ENCODE assay signal across 23 cellular contexts in genomic region chr7:133009853-133010252, GRCh38.
A peak's percentile ranks its signal among the peaks of the same experiment; 100 is the strongest.
DNase-seq lines count a peak whose midpoint lies in the region; ATAC-seq, FAIRE-seq and TF ChIP-seq lines count a peak whose summit lies in the region.
"Had no signal": no experiment of that assay in that cellular context is flagged by ENCODE, and none has a peak within 500 bp of the region (broad histone marks: within the 10 kb centered on the region; RNA-seq: fewer than 3 reads in every experiment).

No MANE protein-coding gene starts in this region.

- H3K4me1 ChIP-seq in endothelial cell of umbilical vein (ENCODE audit: control insufficient read depth, extremely low read depth, insufficient read depth, low read length) (peaks cover 14% of the 10 kb centered on the region), left ventricle myocardium inferior (peaks cover 22% of the 10 kb centered on the region)

- dilution Hi-C loops in endothelial cell of umbilical vein (cut with MboI; ENCODE audit: extremely low pct_ligation_motif_present, low sequenced_read_pairs), result no loop called here

- H3K4me3 ChIP-seq in endothelial cell of umbilical vein (replicated peaks in 1 of 3; ENCODE audit: insufficient read depth in 1 of 3, low read depth in 1 of 3, low read length in 3 of 3) (peak overlapping the region in 1 of 3 experiments; percentile 18), left ventricle myocardium inferior (no peak overlapping the region)

- no peak overlapping the region for H2AFZ ChIP-seq in endothelial cell of umbilical vein (ENCODE audit: low read depth, low read length)

- intact Hi-C loops in endothelial cell of umbilical vein (cut with micrococcal nuclease), result no loop called here
- intact Hi-C loops in left ventricle myocardium inferior (cut with micrococcal nuclease), result no loop called here

- H3K4me1 Mint-ChIP-seq in WTC11 (peaks cover 21% of the 10 kb centered on the region), nephron progenitor cell (peaks cover 14% of the 10 kb centered on the region)

- H3K9ac ChIP-seq in endothelial cell of umbilical vein (replicated peaks; ENCODE audit: extremely low read depth, insufficient read depth, low read length), result no peak overlapping the region

- no peaks in the 10 kb centered on the region for H4K20me1 ChIP-seq in endothelial cell of umbilical vein (replicated peaks; ENCODE audit: control insufficient read depth, extremely low read depth, insufficient read depth, low read length)

- H3K27ac Mint-ChIP-seq in WTC11 (peak overlapping the region; percentile 34), nephron progenitor cell (peak overlapping the region; percentile 44)
- H3K27ac Mint-ChIP-seq: CD8-positive, alpha-beta memory T cell had no signal

- no peaks in the 10 kb centered on the region for H3K9me1 ChIP-seq in endothelial cell of umbilical vein (replicated peaks; ENCODE audit: control insufficient read depth, extremely low read depth, insufficient read depth, low read length)

- H3K27me3 Mint-ChIP-seq in WTC11 (ENCODE audit: low read depth) (no peaks in the 10 kb centered on the region), nephron progenitor cell (ENCODE audit: low read depth, poor library complexity) (no peaks in the 10 kb centered on the region)
- H3K27me3 Mint-ChIP-seq: CD8-positive, alpha-beta memory T cell had no signal

- TF ChIP-seq POLR2A in endothelial cell of umbilical vein (IDR thresholded peaks at IDR 0.05; ENCODE audit: low read depth, low read length), result no peak

- H3K9me3 ChIP-seq in endothelial cell of umbilical vein (replicated peaks; ENCODE audit: control insufficient read depth, insufficient read depth, low read length) (no peaks in the 10 kb centered on the region), left ventricle myocardium inferior (replicated peaks) (peaks cover 13% of the 10 kb centered on the region)

- peak; percentile 93 for FAIRE-seq in endothelial cell of umbilical vein (lab: Jason Lieb, UNC)
- FAIRE-seq: H54 had no signal

- H3K79me2 ChIP-seq in endothelial cell of umbilical vein (ENCODE audit: control insufficient read depth, insufficient read depth, low read length), result peaks cover 26% of the 10 kb centered on the region

- H3K9me3 Mint-ChIP-seq in WTC11, result no peaks in the 10 kb centered on the region
- no peaks in the 10 kb centered on the region for H3K9me3 Mint-ChIP-seq in nephron progenitor cell

- H3K4me3 Mint-ChIP-seq in WTC11 (no peak overlapping the region), nephron progenitor cell (no peak overlapping the region)
- H3K4me3 Mint-ChIP-seq: CD8-positive, alpha-beta memory T cell had no signal

- CTCF ChIA-PET in WTC11 (lab: Charles Lee), result interaction anchor here (0.6 to 0.7 kb wide), 2 partner anchors 198 to 1428 kb away, joined by 3 to 7 read pairs; no protein-coding TSS in a partner anchor
- CTCF ChIA-PET in endothelial cell of umbilical vein (lab: Charles Lee), result no interaction called here

- ATAC-seq in WTC11 (no peak), HG03378 (IDR thresholded peaks at IDR 0.05; ENCODE audit: unreplicated experiment) (no peak)
- ATAC-seq: PC-3 had no signal

- DNase-seq in Daoy (ENCODE audit: low read depth) (peak; percentile 32), WTC11 (ENCODE audit: low spot score) (no peak), endothelial cell of umbilical vein (ENCODE audit: low read depth, low spot score) (peak; percentile 82), nephron progenitor cell (no peak), NCI-H524 (lab: John Stamatoyannopoulos, UW) (no peak), OCI-M1 (lab: John Stamatoyannopoulos, UW) (no peak), left ventricle myocardium inferior (no peak)
- DNase-seq: 8988T; AML-193; Calu3; CD8-positive, alpha-beta memory T cell; DMS153; Karpas-422; NCI-H1694; NCI-H2081 treated with DMSO at 0.1 percent for 48 hours; NCI-H2171 treated with DMSO at 0.1 percent for 48 hours; NCI-H446; NCI-H526 treated with DMSO at 0.1 percent for 48 hours; PC-3; Right ventricle myocardium superior had no signal

- H3K4me2 ChIP-seq in endothelial cell of umbilical vein (ENCODE audit: insufficient read depth, low read length), result peak overlapping the region; percentile 65

- BruUV-seq in endothelial cell of umbilical vein (replicated peaks; lab: Mats Ljungman, UMichigan), result no TSS peak

- H3K27me3 ChIP-seq in endothelial cell of umbilical vein (ENCODE audit: control insufficient read depth in 2 of 2, insufficient read depth in 2 of 2, low read length in 2 of 2) (no peaks in the 10 kb centered on the region), left ventricle myocardium inferior (ENCODE audit: low read depth) (no peaks in the 10 kb centered on the region)

- H3K27ac ChIP-seq in endothelial cell of umbilical vein (ENCODE audit: insufficient read depth, low read depth, low read length), result peak overlapping the region; percentile 53
- H3K27ac ChIP-seq in left ventricle myocardium inferior (replicated peaks), result no peak overlapping the region
- H3K27ac ChIP-seq: C4-2B had no signal

- H3K36me3 Mint-ChIP-seq in WTC11 (no peaks in the 10 kb centered on the region), nephron progenitor cell (ENCODE audit: low read depth) (peaks cover 3% of the 10 kb centered on the region)

- POLR2A ChIA-PET in WTC11 (lab: Charles Lee) (no interaction called here), endothelial cell of umbilical vein (lab: Charles Lee) (no interaction called here)

- TF ChIP-seq CTCF in WTC11 (IDR thresholded peaks at IDR 0.05), result no peak
- TF ChIP-seq CTCF in endothelial cell of umbilical vein (IDR thresholded peaks at IDR 0.05; ENCODE audit: extremely low read depth in 1 of 2, insufficient read depth in 1 of 2, low read depth in 1 of 2, low read length in 2 of 2), result no peak
- TF ChIP-seq CTCF in nephron progenitor cell (IDR thresholded peaks at IDR 0.05), result no peak
- no peak for TF ChIP-seq CTCF in left ventricle myocardium inferior (IDR thresholded peaks at IDR 0.05; ENCODE audit: borderline replicate concordance)

- no peaks in the 10 kb centered on the region for H3K36me3 ChIP-seq in endothelial cell of umbilical vein (ENCODE audit: control insufficient read depth in 2 of 2, extremely low read depth in 1 of 2, insufficient read depth in 2 of 2, low read length in 2 of 2)
- no peaks in the 10 kb centered on the region for H3K36me3 ChIP-seq in left ventricle myocardium inferior

TF ChIP-seq in WTC11, 78 proteins besides CTCF, POLR2A, EP300 and RAD21:
- TF ChIP-seq PRRX2 (CRISPR knock-in tag; IDR thresholded peaks at IDR 0.05) (no peak), ZNF263 (CRISPR knock-in tag; IDR thresholded peaks at IDR 0.05; ENCODE audit: low read depth) (no peak)
TF ChIP-seq in WTC11: peak in this region for 0.

TF ChIP-seq in endothelial cell of umbilical vein, 7 proteins besides CTCF, POLR2A, EP300 and RAD21:
- TF ChIP-seq JUN (IDR thresholded peaks at IDR 0.05; ENCODE audit: borderline replicate concordance, insufficient read depth, insufficient read length, low read depth) (peak; percentile 79), POLR2AphosphoS5 (IDR thresholded peaks at IDR 0.05; ENCODE audit: insufficient read depth, low read depth, low read length) (no peak), FOS (IDR thresholded peaks at IDR 0.05; ENCODE audit: borderline replicate concordance, insufficient read depth, low read length) (peak; percentile 73), EZH2 (IDR thresholded peaks at IDR 0.05; ENCODE audit: borderline replicate concordance, low read depth, low read length, severe bottlenecking) (no peak), GATA2 (IDR thresholded peaks at IDR 0.05; ENCODE audit: insufficient read depth, insufficient read length, low read depth, low read length) (no peak), MYC (IDR thresholded peaks at IDR 0.05; ENCODE audit: low read depth, low read length) (no peak), MAX (IDR thresholded peaks at IDR 0.05; ENCODE audit: insufficient read depth, insufficient read length) (no peak)
TF ChIP-seq in endothelial cell of umbilical vein: peak in this region for 2.

Comparison
In these comparisons a context has a peak if more than half of its experiments do, and no peak if none do; other contexts are left out.
1. DNase-seq: peak in Daoy (single experiment) and endothelial cell of umbilical vein (single experiment); none in WTC11 (single experiment), nephron progenitor cell (single experiment), NCI-H524 (0 of 2), OCI-M1 (single experiment) and left ventricle myocardium inferior (single experiment).